Comparison of ENCODE assay signal across 8 cellular contexts in genomic region chr11:61129608-61130523, GRCh38. TPM values are rescaled to one million over a fixed set of nuclear protein-coding genes. Genes with fewer than 3 reads are reported as not detected.
A peak's percentile ranks its signal among the peaks of the same experiment; 100 is the strongest.
DNase-seq lines count a peak whose midpoint lies in the region; ATAC-seq and TF ChIP-seq lines count a peak whose summit lies in the region.

No MANE protein-coding gene starts in this region.

- no peak for TF ChIP-seq POLR2A in body of pancreas (IDR thresholded peaks at IDR 0.05)

- intact Hi-C loops in body of pancreas (cut with DNase I), result loop anchor here (5.0 kb wide), 1 partner anchor 37 kb away; no protein-coding TSS in a partner anchor

- 28 to 33% methylated on average over 22 to 35 of the region's 35 CpGs for WGBS in body of pancreas, 2 donors

- peaks cover 16% of the 10 kb centered on the region for H3K4me1 ChIP-seq in body of pancreas

- H3K4me3 ChIP-seq in body of pancreas, result no peak overlapping the region

- DNase-seq in body of pancreas, result peak; percentile 90 to 92 (median 92)
- DNase-seq in inferior parietal cortex (ENCODE audit: extremely low spot score), result peak; percentile 86
- DNase-seq in stimulated activated CD4-positive, alpha-beta T cell treated with anti-CD3 and anti-CD28 coated beads, Interleukin-12 subunit alpha, Interleukin-12 subunit beta, amount 100 ng/mL, for 48 hours (ENCODE audit: low read depth in 2 of 3, low spot score in 1 of 3), result peak; percentile 86 to 93 (median 88)
- DNase-seq in midbrain (lab: John Stamatoyannopoulos, UW), result no peak
- no peak for DNase-seq in NCI-H2081 treated with DMSO at 0.1 percent for 48 hours (lab: John Stamatoyannopoulos, UW)

- peak overlapping the region in 3 of 4 donors; percentile 29 to 67 (median 64) for H3K27ac ChIP-seq in body of pancreas

- ATAC-seq in GM18498 (IDR thresholded peaks at IDR 0.05; ENCODE audit: unreplicated experiment) (peak; percentile 86), HG02885 (IDR thresholded peaks at IDR 0.05; ENCODE audit: poor library complexity, unreplicated experiment) (peak; percentile 91), SK-N-SH treated with all-trans-retinoic acid at 6 μM for 48 hours (peak; percentile 95), body of pancreas (peak; percentile 93)

- H3K9me3 ChIP-seq in body of pancreas, result no peaks in the 10 kb centered on the region

- no peaks in the 10 kb centered on the region for H3K27me3 ChIP-seq in body of pancreas

- H3K36me3 ChIP-seq in body of pancreas (replicated peaks in 1 of 2; ENCODE audit: insufficient read depth in 1 of 2, low read depth in 2 of 2), result peaks cover 0 to 13% of the 10 kb centered on the region in 2 donors

- peak; percentile 97 to 100 (median 100) for TF ChIP-seq CTCF in body of pancreas (IDR thresholded peaks at IDR 0.05)

TF ChIP-seq in SK-N-SH treated with all-trans-retinoic acid at 6 μM for 48 hours, 23 proteins besides CTCF, POLR2A, EP300 and RAD21:
- TF ChIP-seq ZNF565 (CRISPR knock-in tag; conservative IDR thresholded peaks at IDR 0.05; ENCODE audit: low read depth) (no peak), ISL1 (CRISPR knock-in tag; IDR thresholded peaks at IDR 0.05) (no peak), CREB5 (CRISPR knock-in tag; IDR thresholded peaks at IDR 0.05; ENCODE audit: low read depth) (no peak), ARNTL (CRISPR knock-in tag; IDR thresholded peaks at IDR 0.05; ENCODE audit: borderline replicate concordance, low read depth) (no peak), ZFP3 (CRISPR knock-in tag; IDR thresholded peaks at IDR 0.05) (no peak), ZFP30 (CRISPR knock-in tag; IDR thresholded peaks at IDR 0.05) (no peak), ZNF8 (CRISPR knock-in tag; IDR thresholded peaks at IDR 0.05) (no peak), CSDC2 (CRISPR knock-in tag; IDR thresholded peaks at IDR 0.05) (no peak), OSR1 (CRISPR knock-in tag; IDR thresholded peaks at IDR 0.05) (no peak), CSRNP3 (CRISPR knock-in tag; IDR thresholded peaks at IDR 0.05) (no peak), ZC3H10 (CRISPR knock-in tag; IDR thresholded peaks at IDR 0.05) (no peak), ESRRG (CRISPR knock-in tag; IDR thresholded peaks at IDR 0.05) (no peak), SNAI2 (CRISPR knock-in tag; IDR thresholded peaks at IDR 0.05) (no peak), TCF4 (CRISPR knock-in tag; IDR thresholded peaks at IDR 0.05; ENCODE audit: borderline replicate concordance) (no peak; the same call in 1 of the 2 replicates), PPARA (CRISPR knock-in tag; IDR thresholded peaks at IDR 0.05; ENCODE audit: borderline replicate concordance) (no peak)

RNA-seq across cellular contexts. Expression of gene CD5, which starts 27.6 kb away (rescaled TPM):
- total RNA-seq in body of pancreas, result under 1 TPM; 0.33 to 0.52 TPM

RNA-seq across cellular contexts. Expression of gene VPS37C, which starts 31.4 kb away (rescaled TPM):
- total RNA-seq in body of pancreas, result 10 to 100 TPM; 13.2 to 21.1 TPM

Comparison
In these comparisons a context has a peak if more than half of its experiments do, and no peak if none do; other contexts are left out.
1. DNase-seq: peak in body of pancreas (4 of 4), inferior parietal cortex (single experiment) and stimulated activated CD4-positive, alpha-beta T cell treated with anti-CD3 and anti-CD28 coated beads, Interleukin-12 subunit alpha, Interleukin-12 subunit beta, amount 100 ng/mL, for 48 hours (3 of 3); none in midbrain (single experiment) and NCI-H2081 treated with DMSO at 0.1 percent for 48 hours (single experiment).
2. Peak in every context shown above with its lines, with median percentiles within 50 percentile points of each other: ATAC-seq.